In genomic region chr9:137272241-137273094, GRCh38 we compare ENCODE assay signal across 1 cellular context.
TF ChIP-seq lines count a peak whose summit lies in the region.

No MANE protein-coding gene starts in this region.

TF ChIP-seq in H1, 55 proteins besides CTCF, POLR2A, EP300 and RAD21:
- TF ChIP-seq EZH2 (IDR thresholded peaks at IDR 0.05; ENCODE audit: low read depth, low read length, severe bottlenecking) (no peak), CBX5 (IDR thresholded peaks at IDR 0.05; ENCODE audit: low read depth, low read length) (no peak), SAP30 (IDR thresholded peaks at IDR 0.05; ENCODE audit: insufficient read depth, insufficient replicate concordance, low read length) (no peak), NANOG (IDR thresholded peaks at IDR 0.05; ENCODE audit: insufficient read depth, low read depth, low read length, poor library complexity, severe bottlenecking) (no peak), TCF12 (IDR thresholded peaks at IDR 0.05; ENCODE audit: low read depth, low read length) (no peak), KDM5A (IDR thresholded peaks at IDR 0.05; ENCODE audit: low read length) (no peak), MAX (IDR thresholded peaks at IDR 0.05) (no peak), POLR2AphosphoS5 (IDR thresholded peaks at IDR 0.05; ENCODE audit: low read depth, low read length) (no peak), JUN (IDR thresholded peaks at IDR 0.05; ENCODE audit: low read depth, low read length) (no peak), JUND (IDR thresholded peaks at IDR 0.05; ENCODE audit: low read length) (no peak), HDAC2 (IDR thresholded peaks at IDR 0.05; ENCODE audit: borderline replicate concordance in 1 of 2, low read depth in 2 of 2, low read length in 2 of 2) (no peak), POU5F1 (IDR thresholded peaks at IDR 0.05; ENCODE audit: low read depth, low read length) (no peak), FOSL1 (IDR thresholded peaks at IDR 0.05; ENCODE audit: insufficient read depth, low read depth, low read length) (no peak), GABPA (IDR thresholded peaks at IDR 0.05; ENCODE audit: borderline replicate concordance, insufficient read depth, low read length) (no peak), CTBP2 (IDR thresholded peaks at IDR 0.05; ENCODE audit: borderline replicate concordance, insufficient read depth, insufficient read length, low read length) (no peak), KDM1A (IDR thresholded peaks at IDR 0.05; ENCODE audit: borderline replicate concordance, low read length) (no peak), RXRA (IDR thresholded peaks at IDR 0.05; ENCODE audit: insufficient read depth, low read depth, low read length) (no peak), SIRT6 (IDR thresholded peaks at IDR 0.05; ENCODE audit: low read length) (no peak), USF2 (IDR thresholded peaks at IDR 0.05; ENCODE audit: low read length) (no peak)
